ENCODE assay signal across 1 cellular context in genomic region chr4:6591305-6591704, GRCh38.
TF ChIP-seq lines count a peak whose summit lies in the region.

No MANE protein-coding gene starts in this region.

TF ChIP-seq in K562, 482 proteins besides CTCF, POLR2A, EP300 and RAD21 (continued from another document):
- TF ChIP-seq, protein P1, sequence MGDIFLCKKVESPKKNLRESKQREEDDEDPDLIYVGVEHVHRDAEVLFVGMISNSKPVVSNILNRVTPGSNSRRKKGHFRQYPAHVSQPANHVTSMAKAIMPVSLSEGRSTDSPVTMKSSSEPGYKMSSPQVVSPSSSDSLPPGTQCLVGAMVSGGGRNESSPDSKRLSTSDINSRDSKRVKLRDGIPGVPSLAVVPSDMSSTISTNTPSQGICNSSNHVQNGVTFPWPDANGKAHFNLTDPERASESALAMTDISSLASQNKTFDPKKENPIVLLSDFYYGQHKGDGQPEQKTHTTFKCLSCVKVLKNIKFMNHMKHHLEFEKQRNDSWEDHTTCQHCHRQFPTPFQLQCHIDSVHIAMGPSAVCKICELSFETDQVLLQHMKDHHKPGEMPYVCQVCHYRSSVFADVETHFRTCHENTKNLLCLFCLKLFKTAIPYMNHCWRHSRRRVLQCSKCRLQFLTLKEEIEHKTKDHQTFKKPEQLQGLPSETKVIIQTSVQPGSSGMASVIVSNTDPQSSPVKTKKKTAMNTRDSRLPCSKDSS (IDR thresholded peaks at IDR 0.05; ENCODE audit: low read depth, partially characterized antibody), result no peak
- TF ChIP-seq, protein P2, sequence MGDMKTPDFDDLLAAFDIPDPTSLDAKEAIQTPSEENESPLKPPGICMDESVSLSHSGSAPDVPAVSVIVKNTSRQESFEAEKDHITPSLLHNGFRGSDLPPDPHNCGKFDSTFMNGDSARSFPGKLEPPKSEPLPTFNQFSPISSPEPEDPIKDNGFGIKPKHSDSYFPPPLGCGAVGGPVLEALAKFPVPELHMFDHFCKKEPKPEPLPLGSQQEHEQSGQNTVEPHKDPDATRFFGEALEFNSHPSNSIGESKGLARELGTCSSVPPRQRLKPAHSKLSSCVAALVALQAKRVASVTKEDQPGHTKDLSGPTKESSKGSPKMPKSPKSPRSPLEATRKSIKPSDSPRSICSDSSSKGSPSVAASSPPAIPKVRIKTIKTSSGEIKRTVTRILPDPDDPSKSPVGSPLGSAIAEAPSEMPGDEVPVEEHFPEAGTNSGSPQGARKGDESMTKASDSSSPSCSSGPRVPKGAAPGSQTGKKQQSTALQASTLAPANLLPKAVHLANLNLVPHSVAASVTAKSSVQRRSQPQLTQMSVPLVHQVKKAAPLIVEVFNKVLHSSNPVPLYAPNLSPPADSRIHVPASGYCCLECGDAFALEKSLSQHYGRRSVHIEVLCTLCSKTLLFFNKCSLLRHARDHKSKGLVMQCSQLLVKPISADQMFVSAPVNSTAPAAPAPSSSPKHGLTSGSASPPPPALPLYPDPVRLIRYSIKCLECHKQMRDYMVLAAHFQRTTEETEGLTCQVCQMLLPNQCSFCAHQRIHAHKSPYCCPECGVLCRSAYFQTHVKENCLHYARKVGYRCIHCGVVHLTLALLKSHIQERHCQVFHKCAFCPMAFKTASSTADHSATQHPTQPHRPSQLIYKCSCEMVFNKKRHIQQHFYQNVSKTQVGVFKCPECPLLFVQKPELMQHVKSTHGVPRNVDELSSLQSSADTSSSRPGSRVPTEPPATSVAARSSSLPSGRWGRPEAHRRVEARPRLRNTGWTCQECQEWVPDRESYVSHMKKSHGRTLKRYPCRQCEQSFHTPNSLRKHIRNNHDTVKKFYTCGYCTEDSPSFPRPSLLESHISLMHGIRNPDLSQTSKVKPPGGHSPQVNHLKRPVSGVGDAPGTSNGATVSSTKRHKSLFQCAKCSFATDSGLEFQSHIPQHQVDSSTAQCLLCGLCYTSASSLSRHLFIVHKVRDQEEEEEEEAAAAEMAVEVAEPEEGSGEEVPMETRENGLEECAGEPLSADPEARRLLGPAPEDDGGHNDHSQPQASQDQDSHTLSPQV (IDR thresholded peaks at IDR 0.05), result no peak
- TF ChIP-seq ATF6 (CRISPR knock-in tag; IDR thresholded peaks at IDR 0.05) (no peak), RAD51 (IDR thresholded peaks at IDR 0.05; ENCODE audit: borderline replicate concordance, low read depth) (no peak), MBD2 (IDR thresholded peaks at IDR 0.05; ENCODE audit: borderline replicate concordance, low read depth) (no peak), ZNF224 (CRISPR knock-in tag; IDR thresholded peaks at IDR 0.05) (no peak), ZNF644 (tag; IDR thresholded peaks at IDR 0.05; ENCODE audit: low read depth) (no peak), POLR3A (IDR thresholded peaks at IDR 0.05; ENCODE audit: borderline replicate concordance, extremely low read depth, insufficient read depth, insufficient read length) (no peak), GABPB1 (CRISPR knock-in tag; IDR thresholded peaks at IDR 0.05) (no peak), ZC3H4 (CRISPR knock-in tag; IDR thresholded peaks at IDR 0.05; ENCODE audit: borderline replicate concordance) (no peak)
- TF ChIP-seq, protein P3, sequence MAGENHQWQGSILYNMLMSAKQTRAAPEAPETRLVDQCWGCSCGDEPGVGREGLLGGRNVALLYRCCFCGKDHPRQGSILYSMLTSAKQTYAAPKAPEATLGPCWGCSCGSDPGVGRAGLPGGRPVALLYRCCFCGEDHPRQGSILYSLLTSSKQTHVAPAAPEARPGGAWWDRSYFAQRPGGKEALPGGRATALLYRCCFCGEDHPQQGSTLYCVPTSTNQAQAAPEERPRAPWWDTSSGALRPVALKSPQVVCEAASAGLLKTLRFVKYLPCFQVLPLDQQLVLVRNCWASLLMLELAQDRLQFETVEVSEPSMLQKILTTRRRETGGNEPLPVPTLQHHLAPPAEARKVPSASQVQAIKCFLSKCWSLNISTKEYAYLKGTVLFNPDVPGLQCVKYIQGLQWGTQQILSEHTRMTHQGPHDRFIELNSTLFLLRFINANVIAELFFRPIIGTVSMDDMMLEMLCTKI (IDR thresholded peaks at IDR 0.05; ENCODE audit: partially characterized antibody), result no peak
- TF ChIP-seq, protein P4, sequence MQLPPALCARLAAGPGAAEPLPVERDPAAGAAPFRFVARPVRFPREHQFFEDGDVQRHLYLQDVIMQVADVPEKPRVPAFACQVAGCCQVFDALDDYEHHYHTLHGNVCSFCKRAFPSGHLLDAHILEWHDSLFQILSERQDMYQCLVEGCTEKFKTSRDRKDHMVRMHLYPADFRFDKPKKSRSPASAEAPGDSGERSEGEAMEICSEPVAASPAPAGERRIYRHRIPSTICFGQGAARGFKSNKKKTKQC (CRISPR knock-in tag; IDR thresholded peaks at IDR 0.05), result no peak
- TF ChIP-seq, protein P5, sequence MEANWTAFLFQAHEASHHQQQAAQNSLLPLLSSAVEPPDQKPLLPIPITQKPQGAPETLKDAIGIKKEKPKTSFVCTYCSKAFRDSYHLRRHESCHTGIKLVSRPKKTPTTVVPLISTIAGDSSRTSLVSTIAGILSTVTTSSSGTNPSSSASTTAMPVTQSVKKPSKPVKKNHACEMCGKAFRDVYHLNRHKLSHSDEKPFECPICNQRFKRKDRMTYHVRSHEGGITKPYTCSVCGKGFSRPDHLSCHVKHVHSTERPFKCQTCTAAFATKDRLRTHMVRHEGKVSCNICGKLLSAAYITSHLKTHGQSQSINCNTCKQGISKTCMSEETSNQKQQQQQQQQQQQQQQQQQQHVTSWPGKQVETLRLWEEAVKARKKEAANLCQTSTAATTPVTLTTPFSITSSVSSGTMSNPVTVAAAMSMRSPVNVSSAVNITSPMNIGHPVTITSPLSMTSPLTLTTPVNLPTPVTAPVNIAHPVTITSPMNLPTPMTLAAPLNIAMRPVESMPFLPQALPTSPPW (CRISPR knock-in tag; IDR thresholded peaks at IDR 0.05), result no peak
- TF ChIP-seq, protein P6, sequence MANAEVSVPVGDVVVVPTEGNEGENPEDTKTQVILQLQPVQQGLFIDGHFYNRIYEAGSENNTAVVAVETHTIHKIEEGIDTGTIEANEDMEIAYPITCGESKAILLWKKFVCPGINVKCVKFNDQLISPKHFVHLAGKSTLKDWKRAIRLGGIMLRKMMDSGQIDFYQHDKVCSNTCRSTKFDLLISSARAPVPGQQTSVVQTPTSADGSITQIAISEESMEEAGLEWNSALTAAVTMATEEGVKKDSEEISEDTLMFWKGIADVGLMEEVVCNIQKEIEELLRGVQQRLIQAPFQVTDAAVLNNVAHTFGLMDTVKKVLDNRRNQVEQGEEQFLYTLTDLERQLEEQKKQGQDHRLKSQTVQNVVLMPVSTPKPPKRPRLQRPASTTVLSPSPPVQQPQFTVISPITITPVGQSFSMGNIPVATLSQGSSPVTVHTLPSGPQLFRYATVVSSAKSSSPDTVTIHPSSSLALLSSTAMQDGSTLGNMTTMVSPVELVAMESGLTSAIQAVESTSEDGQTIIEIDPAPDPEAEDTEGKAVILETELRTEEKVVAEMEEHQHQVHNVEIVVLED (CRISPR knock-in tag; IDR thresholded peaks at IDR 0.05), result no peak
- TF ChIP-seq, protein P7, sequence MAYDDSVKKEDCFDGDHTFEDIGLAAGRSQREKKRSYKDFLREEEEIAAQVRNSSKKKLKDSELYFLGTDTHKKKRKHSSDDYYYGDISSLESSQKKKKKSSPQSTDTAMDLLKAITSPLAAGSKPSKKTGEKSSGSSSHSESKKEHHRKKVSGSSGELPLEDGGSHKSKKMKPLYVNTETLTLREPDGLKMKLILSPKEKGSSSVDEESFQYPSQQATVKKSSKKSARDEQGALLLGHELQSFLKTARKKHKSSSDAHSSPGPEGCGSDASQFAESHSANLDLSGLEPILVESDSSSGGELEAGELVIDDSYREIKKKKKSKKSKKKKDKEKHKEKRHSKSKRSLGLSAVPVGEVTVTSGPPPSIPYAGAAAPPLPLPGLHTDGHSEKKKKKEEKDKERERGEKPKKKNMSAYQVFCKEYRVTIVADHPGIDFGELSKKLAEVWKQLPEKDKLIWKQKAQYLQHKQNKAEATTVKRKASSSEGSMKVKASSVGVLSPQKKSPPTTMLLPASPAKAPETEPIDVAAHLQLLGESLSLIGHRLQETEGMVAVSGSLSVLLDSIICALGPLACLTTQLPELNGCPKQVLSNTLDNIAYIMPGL (CRISPR knock-in tag; IDR thresholded peaks at IDR 0.05), result no peak
